In the genomic region with DNA sequence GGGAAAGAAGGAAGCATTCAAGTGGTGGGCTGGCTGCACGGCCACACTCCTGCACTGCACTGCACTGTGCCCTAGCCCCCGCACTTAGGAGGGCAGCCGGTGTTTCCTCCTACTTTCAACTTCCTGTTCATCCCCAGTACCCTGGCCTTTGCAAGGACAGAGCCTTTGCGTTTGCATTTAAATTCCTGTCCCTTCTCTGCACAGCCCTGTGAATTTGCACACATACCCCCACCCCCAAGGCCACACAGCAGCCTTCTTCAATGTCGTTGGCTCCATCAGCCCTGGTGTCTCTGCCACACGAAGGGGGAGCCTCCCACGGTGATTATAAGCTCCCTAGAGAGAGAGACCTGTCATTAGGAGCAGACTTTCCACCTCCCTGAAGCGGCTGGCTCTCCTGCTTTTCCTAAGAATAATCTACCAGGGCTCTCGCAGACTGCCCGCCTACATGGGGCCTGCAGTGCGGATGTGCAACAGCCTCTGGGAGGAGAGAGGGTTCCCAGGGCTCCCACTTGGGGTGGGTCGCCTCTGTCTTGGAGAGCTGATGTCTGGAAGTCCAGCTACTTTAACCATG, we compare ENCODE assay signal across 1 cellular context.
TF ChIP-seq lines count a peak whose summit lies in the region.

No MANE protein-coding gene starts in this region.

TF ChIP-seq in HepG2, 621 proteins besides CTCF, POLR2A, EP300 and RAD21 (continued from another document):
- TF ChIP-seq, protein P1, sequence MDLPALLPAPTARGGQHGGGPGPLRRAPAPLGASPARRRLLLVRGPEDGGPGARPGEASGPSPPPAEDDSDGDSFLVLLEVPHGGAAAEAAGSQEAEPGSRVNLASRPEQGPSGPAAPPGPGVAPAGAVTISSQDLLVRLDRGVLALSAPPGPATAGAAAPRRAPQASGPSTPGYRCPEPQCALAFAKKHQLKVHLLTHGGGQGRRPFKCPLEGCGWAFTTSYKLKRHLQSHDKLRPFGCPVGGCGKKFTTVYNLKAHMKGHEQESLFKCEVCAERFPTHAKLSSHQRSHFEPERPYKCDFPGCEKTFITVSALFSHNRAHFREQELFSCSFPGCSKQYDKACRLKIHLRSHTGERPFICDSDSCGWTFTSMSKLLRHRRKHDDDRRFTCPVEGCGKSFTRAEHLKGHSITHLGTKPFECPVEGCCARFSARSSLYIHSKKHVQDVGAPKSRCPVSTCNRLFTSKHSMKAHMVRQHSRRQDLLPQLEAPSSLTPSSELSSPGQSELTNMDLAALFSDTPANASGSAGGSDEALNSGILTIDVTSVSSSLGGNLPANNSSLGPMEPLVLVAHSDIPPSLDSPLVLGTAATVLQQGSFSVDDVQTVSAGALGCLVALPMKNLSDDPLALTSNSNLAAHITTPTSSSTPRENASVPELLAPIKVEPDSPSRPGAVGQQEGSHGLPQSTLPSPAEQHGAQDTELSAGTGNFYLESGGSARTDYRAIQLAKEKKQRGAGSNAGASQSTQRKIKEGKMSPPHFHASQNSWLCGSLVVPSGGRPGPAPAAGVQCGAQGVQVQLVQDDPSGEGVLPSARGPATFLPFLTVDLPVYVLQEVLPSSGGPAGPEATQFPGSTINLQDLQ (CRISPR knock-in tag; IDR thresholded peaks at IDR 0.05), result no peak
- no peak for TF ChIP-seq GPN1 (CRISPR knock-in tag; IDR thresholded peaks at IDR 0.05; ENCODE audit: borderline replicate concordance)
- no peak for TF ChIP-seq CENPT (CRISPR knock-in tag; IDR thresholded peaks at IDR 0.05; ENCODE audit: low read depth)
- TF ChIP-seq, protein P2, sequence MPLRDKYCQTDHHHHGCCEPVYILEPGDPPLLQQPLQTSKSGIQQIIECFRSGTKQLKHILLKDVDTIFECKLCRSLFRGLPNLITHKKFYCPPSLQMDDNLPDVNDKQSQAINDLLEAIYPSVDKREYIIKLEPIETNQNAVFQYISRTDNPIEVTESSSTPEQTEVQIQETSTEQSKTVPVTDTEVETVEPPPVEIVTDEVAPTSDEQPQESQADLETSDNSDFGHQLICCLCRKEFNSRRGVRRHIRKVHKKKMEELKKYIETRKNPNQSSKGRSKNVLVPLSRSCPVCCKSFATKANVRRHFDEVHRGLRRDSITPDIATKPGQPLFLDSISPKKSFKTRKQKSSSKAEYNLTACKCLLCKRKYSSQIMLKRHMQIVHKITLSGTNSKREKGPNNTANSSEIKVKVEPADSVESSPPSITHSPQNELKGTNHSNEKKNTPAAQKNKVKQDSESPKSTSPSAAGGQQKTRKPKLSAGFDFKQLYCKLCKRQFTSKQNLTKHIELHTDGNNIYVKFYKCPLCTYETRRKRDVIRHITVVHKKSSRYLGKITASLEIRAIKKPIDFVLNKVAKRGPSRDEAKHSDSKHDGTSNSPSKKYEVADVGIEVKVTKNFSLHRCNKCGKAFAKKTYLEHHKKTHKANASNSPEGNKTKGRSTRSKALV (CRISPR knock-in tag; IDR thresholded peaks at IDR 0.05), result no peak
- TF ChIP-seq ZNF782 (CRISPR knock-in tag; IDR thresholded peaks at IDR 0.05; ENCODE audit: borderline replicate concordance), result no peak
- TF ChIP-seq ZNF337 (CRISPR knock-in tag; IDR thresholded peaks at IDR 0.05; ENCODE audit: borderline replicate concordance, low read depth), result no peak
- TF ChIP-seq ZSCAN9 (CRISPR knock-in tag; IDR thresholded peaks at IDR 0.05; ENCODE audit: borderline replicate concordance), result no peak
- TF ChIP-seq, protein P3, sequence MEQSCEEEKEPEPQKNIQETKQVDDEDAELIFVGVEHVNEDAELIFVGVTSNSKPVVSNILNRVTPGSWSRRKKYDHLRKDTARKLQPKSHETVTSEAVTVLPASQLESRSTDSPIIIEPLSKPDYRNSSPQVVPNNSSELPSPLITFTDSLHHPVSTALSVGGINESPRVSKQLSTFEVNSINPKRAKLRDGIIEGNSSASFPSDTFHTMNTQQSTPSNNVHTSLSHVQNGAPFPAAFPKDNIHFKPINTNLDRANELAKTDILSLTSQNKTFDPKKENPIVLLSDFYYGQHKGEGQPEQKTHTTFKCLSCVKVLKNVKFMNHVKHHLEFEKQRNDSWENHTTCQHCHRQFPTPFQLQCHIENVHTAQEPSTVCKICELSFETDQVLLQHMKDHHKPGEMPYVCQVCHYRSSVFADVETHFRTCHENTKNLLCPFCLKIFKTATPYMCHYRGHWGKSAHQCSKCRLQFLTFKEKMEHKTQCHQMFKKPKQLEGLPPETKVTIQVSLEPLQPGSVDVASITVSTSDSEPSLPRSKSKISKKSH (CRISPR knock-in tag; IDR thresholded peaks at IDR 0.05; ENCODE audit: borderline replicate concordance), result no peak
- TF ChIP-seq, protein P4, sequence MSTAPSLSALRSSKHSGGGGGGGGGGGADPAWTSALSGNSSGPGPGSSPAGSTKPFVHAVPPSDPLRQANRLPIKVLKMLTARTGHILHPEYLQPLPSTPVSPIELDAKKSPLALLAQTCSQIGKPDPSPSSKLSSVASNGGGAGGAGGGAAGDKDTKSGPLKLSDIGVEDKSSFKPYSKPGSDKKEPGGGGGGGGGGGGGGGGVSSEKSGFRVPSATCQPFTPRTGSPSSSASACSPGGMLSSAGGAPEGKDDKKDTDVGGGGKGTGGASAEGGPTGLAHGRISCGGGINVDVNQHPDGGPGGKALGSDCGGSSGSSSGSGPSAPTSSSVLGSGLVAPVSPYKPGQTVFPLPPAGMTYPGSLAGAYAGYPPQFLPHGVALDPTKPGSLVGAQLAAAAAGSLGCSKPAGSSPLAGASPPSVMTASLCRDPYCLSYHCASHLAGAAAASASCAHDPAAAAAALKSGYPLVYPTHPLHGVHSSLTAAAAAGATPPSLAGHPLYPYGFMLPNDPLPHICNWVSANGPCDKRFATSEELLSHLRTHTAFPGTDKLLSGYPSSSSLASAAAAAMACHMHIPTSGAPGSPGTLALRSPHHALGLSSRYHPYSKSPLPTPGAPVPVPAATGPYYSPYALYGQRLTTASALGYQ (CRISPR knock-in tag; IDR thresholded peaks at IDR 0.05), result no peak
- TF ChIP-seq, protein P5, sequence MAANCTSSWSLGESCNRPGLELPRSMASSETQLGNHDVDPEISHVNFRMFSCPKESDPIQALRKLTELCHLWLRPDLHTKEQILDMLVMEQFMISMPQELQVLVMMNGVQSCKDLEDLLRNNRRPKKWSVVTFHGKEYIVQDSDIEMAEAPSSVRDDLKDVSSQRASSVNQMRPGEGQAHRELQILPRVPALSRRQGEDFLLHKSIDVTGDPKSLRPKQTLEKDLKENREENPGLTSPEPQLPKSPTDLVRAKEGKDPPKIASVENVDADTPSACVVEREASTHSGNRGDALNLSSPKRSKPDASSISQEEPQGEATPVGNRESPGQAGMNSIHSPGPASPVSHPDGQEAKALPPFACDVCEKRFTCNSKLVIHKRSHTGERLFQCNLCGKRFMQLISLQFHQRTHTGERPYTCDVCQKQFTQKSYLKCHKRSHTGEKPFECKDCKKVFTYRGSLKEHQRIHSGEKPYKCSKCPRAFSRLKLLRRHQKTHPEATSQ (CRISPR knock-in tag; IDR thresholded peaks at IDR 0.05; ENCODE audit: borderline replicate concordance), result no peak
- TF ChIP-seq HNRNPK (IDR thresholded peaks at IDR 0.05; ENCODE audit: low read depth, low read length, poor library complexity, severe bottlenecking), result no peak
- no peak for TF ChIP-seq NCOA2 (CRISPR knock-in tag; IDR thresholded peaks at IDR 0.05)
- TF ChIP-seq ERF (CRISPR knock-in tag; IDR thresholded peaks at IDR 0.05), result no peak
- no peak for TF ChIP-seq NR2F6 (IDR thresholded peaks at IDR 0.05)
- no peak for TF ChIP-seq NR2F6 (CRISPR knock-in tag; IDR thresholded peaks at IDR 0.05)
- TF ChIP-seq ZNF253 (CRISPR knock-in tag; IDR thresholded peaks at IDR 0.05; ENCODE audit: borderline replicate concordance), result no peak
- TF ChIP-seq, protein P6, sequence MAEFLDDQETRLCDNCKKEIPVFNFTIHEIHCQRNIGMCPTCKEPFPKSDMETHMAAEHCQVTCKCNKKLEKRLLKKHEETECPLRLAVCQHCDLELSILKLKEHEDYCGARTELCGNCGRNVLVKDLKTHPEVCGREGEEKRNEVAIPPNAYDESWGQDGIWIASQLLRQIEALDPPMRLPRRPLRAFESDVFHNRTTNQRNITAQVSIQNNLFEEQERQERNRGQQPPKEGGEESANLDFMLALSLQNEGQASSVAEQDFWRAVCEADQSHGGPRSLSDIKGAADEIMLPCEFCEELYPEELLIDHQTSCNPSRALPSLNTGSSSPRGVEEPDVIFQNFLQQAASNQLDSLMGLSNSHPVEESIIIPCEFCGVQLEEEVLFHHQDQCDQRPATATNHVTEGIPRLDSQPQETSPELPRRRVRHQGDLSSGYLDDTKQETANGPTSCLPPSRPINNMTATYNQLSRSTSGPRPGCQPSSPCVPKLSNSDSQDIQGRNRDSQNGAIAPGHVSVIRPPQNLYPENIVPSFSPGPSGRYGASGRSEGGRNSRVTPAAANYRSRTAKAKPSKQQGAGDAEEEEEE (CRISPR knock-in tag; IDR thresholded peaks at IDR 0.05; ENCODE audit: borderline replicate concordance), result no peak
- no peak for TF ChIP-seq ZSCAN21 (CRISPR knock-in tag; IDR thresholded peaks at IDR 0.05; ENCODE audit: borderline replicate concordance)
- TF ChIP-seq CHD2 (IDR thresholded peaks at IDR 0.05; ENCODE audit: low read depth, low read length), result no peak
- TF ChIP-seq, protein P7, sequence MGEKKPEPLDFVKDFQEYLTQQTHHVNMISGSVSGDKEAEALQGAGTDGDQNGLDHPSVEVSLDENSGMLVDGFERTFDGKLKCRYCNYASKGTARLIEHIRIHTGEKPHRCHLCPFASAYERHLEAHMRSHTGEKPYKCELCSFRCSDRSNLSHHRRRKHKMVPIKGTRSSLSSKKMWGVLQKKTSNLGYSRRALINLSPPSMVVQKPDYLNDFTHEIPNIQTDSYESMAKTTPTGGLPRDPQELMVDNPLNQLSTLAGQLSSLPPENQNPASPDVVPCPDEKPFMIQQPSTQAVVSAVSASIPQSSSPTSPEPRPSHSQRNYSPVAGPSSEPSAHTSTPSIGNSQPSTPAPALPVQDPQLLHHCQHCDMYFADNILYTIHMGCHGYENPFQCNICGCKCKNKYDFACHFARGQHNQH (CRISPR knock-in tag; IDR thresholded peaks at IDR 0.05), result no peak
- TF ChIP-seq, protein P8, sequence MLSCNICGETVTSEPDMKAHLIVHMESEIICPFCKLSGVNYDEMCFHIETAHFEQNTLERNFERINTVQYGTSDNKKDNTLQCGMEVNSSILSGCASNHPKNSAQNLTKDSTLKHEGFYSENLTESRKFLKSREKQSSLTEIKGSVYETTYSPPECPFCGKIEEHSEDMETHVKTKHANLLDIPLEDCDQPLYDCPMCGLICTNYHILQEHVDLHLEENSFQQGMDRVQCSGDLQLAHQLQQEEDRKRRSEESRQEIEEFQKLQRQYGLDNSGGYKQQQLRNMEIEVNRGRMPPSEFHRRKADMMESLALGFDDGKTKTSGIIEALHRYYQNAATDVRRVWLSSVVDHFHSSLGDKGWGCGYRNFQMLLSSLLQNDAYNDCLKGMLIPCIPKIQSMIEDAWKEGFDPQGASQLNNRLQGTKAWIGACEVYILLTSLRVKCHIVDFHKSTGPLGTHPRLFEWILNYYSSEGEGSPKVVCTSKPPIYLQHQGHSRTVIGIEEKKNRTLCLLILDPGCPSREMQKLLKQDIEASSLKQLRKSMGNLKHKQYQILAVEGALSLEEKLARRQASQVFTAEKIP (CRISPR knock-in tag; IDR thresholded peaks at IDR 0.05; ENCODE audit: borderline replicate concordance), result no peak
- TF ChIP-seq ZNF510 (CRISPR knock-in tag; IDR thresholded peaks at IDR 0.05; ENCODE audit: low read depth), result no peak
- TF ChIP-seq NR3C1 (CRISPR knock-in tag; IDR thresholded peaks at IDR 0.05), result no peak
- TF ChIP-seq FOXO1 (CRISPR knock-in tag; IDR thresholded peaks at IDR 0.05), result no peak
- TF ChIP-seq ARNTL (CRISPR knock-in tag; IDR thresholded peaks at IDR 0.05), result no peak
